30 cellular contexts compared by ENCODE assay signal in the genomic region with DNA sequence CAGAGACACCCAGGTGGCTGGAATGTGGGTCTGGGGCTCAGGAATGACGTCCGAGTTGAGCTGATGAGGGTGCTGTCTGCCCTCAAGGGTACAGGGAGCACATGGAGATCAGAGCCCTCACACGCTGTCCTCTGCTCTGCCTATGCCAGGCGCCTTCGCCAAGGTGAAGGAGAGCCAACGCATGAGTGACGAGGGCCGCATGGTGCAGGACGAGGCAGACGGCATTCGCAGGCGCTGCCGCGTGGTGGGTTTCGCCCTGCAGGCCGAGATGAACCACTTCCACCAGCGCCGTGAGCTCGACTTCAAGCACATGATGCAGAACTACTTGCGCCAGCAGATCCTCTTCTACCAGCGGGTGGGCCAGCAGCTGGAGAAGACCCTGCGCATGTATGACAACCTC. TPM values are rescaled to one million over a fixed set of nuclear protein-coding genes. Genes with fewer than 3 reads are reported as not detected.
"Had no signal": no experiment of that assay in that cellular context is flagged by ENCODE, and none has a peak within 500 bp of the region (broad histone marks: within the 10 kb centered on the region; RNA-seq: fewer than 3 reads in every experiment).

No MANE protein-coding gene starts in this region.

- H3K4me3 Mint-ChIP-seq: activated CD4-positive, alpha-beta memory T cell treated with anti-CD3 and anti-CD28 coated beads for 36 hours; activated CD4-positive, alpha-beta T cell treated with anti-CD3 and anti-CD28 coated beads, Interleukin-2, amount 10 ng/mL, durations not matched to agents 7 days and 5 days; activated naive CD4-positive, alpha-beta T cell treated with anti-CD3 and anti-CD28 coated beads for 36 hours; activated naive CD8-positive, alpha-beta T cell; activated T-helper 17 cell treated with anti-CD3 and anti-CD28 coated beads, Interleukin-2, amount 50 U/mL, for 72 hours; T-cell had no signal

- H3K27ac Mint-ChIP-seq: activated CD4-positive, alpha-beta memory T cell treated with anti-CD3 and anti-CD28 coated beads for 36 hours; activated CD4-positive, alpha-beta T cell treated with anti-CD3 and anti-CD28 coated beads, Interleukin-2, amount 10 ng/mL, durations not matched to agents 7 days and 5 days; activated naive CD4-positive, alpha-beta T cell treated with anti-CD3 and anti-CD28 coated beads for 36 hours; activated naive CD8-positive, alpha-beta T cell; activated T-helper 17 cell treated with anti-CD3 and anti-CD28 coated beads, Interleukin-2, amount 50 U/mL, for 72 hours; T-cell had no signal

- ATAC-seq: activated T-helper 17 cell treated with anti-CD3 and anti-CD28 coated beads, Interleukin-2, amount 50 U/mL, for 72 hours; Right ventricle myocardium inferior; T-cell had no signal

- H3K9me3 Mint-ChIP-seq: activated CD4-positive, alpha-beta memory T cell treated with anti-CD3 and anti-CD28 coated beads for 36 hours; activated CD4-positive, alpha-beta T cell treated with anti-CD3 and anti-CD28 coated beads, Interleukin-2, amount 10 ng/mL, durations not matched to agents 7 days and 5 days; activated naive CD4-positive, alpha-beta T cell treated with anti-CD3 and anti-CD28 coated beads for 36 hours; activated T-helper 17 cell treated with anti-CD3 and anti-CD28 coated beads, Interleukin-2, amount 50 U/mL, for 72 hours; T-cell had no signal

- H3K27ac ChIP-seq: brain microvascular endothelial cell, cardiac muscle cell, KMS-11, SK-N-MC had no signal

- DNase-seq: activated CD4-positive, alpha-beta memory T cell treated with anti-CD3 and anti-CD28 coated beads for 36 hours; activated CD4-positive, alpha-beta T cell treated with anti-CD3 and anti-CD28 coated beads, Interleukin-2, amount 10 ng/mL, durations not matched to agents 7 days and 5 days; activated CD4-positive, CD25-positive, alpha-beta regulatory T cell; activated CD8-positive, alpha-beta memory T cell treated with anti-CD3 and anti-CD28 coated beads for 24 hours; activated gamma-delta T cell; activated naive CD4-positive, alpha-beta T cell treated with anti-CD3 and anti-CD28 coated beads for 36 hours; activated T-cell treated with anti-CD3 and anti-CD28 coated beads, Interleukin-2, amount 50 U/mL, for 48 hours; amygdala; brain microvascular endothelial cell; MV-4-11; NCI-H1092 treated with DMSO at 0.1 percent for 48 hours; NCI-H1417 treated with DMSO at 0.1 percent for 48 hours; NCI-H1694; NCI-H2029; NCI-H2107; NCI-H2171 treated with DMSO at 0.1 percent for 48 hours; NCI-H345; NCI-H510A; NCI-H526 treated with DMSO at 0.1 percent for 48 hours; NCI-H82; T-cell; T-helper 2 cell; T1000 had no signal

- H3K36me3 Mint-ChIP-seq: activated CD4-positive, alpha-beta memory T cell treated with anti-CD3 and anti-CD28 coated beads for 36 hours; activated naive CD8-positive, alpha-beta T cell; T-cell had no signal

- H3K27me3 Mint-ChIP-seq: activated CD4-positive, alpha-beta memory T cell treated with anti-CD3 and anti-CD28 coated beads for 36 hours; activated CD4-positive, alpha-beta T cell treated with anti-CD3 and anti-CD28 coated beads, Interleukin-2, amount 10 ng/mL, durations not matched to agents 7 days and 5 days; activated naive CD8-positive, alpha-beta T cell; activated T-helper 17 cell treated with anti-CD3 and anti-CD28 coated beads, Interleukin-2, amount 50 U/mL, for 72 hours; T-cell had no signal

- H3K27me3 ChIP-seq: brain microvascular endothelial cell, cardiac muscle cell had no signal

- H3K4me2 ChIP-seq: KMS-11 had no signal

- H3K4me3 ChIP-seq: cardiac muscle cell, SK-N-MC had no signal

- H3K36me3 ChIP-seq: cardiac muscle cell had no signal

RNA-seq across cellular contexts. Expression of a gene that starts 55.8 kb away (rescaled TPM):
- total RNA-seq: activated CD4-positive, alpha-beta memory T cell treated with anti-CD3 and anti-CD28 coated beads for 36 hours; activated CD4-positive, alpha-beta T cell treated with anti-CD3 and anti-CD28 coated beads, Interleukin-2, amount 10 ng/mL, durations not matched to agents 7 days and 5 days; activated naive CD4-positive, alpha-beta T cell treated with anti-CD3 and anti-CD28 coated beads for 36 hours; OCI-LY7 had no signal
